In genomic region chr18:36378194-36378593, GRCh38 we compare ENCODE assay signal across 32 cellular contexts.
DNase-seq lines count a peak whose midpoint lies in the region; ATAC-seq and TF ChIP-seq lines count a peak whose summit lies in the region.
"Had no signal": no experiment of that assay in that cellular context is flagged by ENCODE, and none has a peak within 500 bp of the region (broad histone marks: within the 10 kb centered on the region; RNA-seq: fewer than 3 reads in every experiment).

No MANE protein-coding gene starts in this region.

- no peak for TF ChIP-seq CTCF in mesothelial cell of epicardium (IDR thresholded peaks at IDR 0.05; ENCODE audit: unreplicated experiment)
- no peak for TF ChIP-seq CTCF in right lobe of liver (IDR thresholded peaks at IDR 0.05)

- H3K9me3 ChIP-seq in right lobe of liver = no peaks in the 10 kb centered on the region
- H3K9me3 ChIP-seq: BLaER1 treated with 17β-estradiol and CSF1 and Interleukin-3, amounts not matched to agents 10 nM and 100 nM; breast epithelium; transverse colon had no signal

- no peaks in the 10 kb centered on the region for H3K36me3 ChIP-seq in right lobe of liver
- H3K36me3 ChIP-seq: BLaER1 treated with 17β-estradiol and CSF1 and Interleukin-3, amounts not matched to agents 10 nM and 100 nM; breast epithelium; transverse colon had no signal

- no peaks in the 10 kb centered on the region for H3K9me3 Mint-ChIP-seq in mesothelial cell of epicardium
- H3K9me3 Mint-ChIP-seq: activated CD4-positive, alpha-beta T cell treated with anti-CD3 and anti-CD28 coated beads, Interleukin-2, amount 10 ng/mL, durations not matched to agents 24 days and 14 days; activated naive CD8-positive, alpha-beta T cell treated with anti-CD3 and anti-CD28 coated beads for 36 hours had no signal

- no peak overlapping the region for H3K27ac ChIP-seq in right lobe of liver
- H3K27ac ChIP-seq: BLaER1 treated with 17β-estradiol and CSF1 and Interleukin-3, amounts not matched to agents 10 nM and 100 nM; breast epithelium; PC-9; transverse colon had no signal

- CTCF ChIA-PET in HEK293T (lab: Yijun Ruan, JAX) = interaction anchor here (0.7 kb wide), 1 partner anchor 1656 kb away, joined by 3 read pairs; no protein-coding TSS in a partner anchor

- no CpG with 5 or more reads among the region's 2 CpGs for WGBS in right lobe of liver (ENCODE audit: insufficient coverage, low coverage, low lambda C conversion rate, missing lambda C conversion rate)

- H3K4me1 Mint-ChIP-seq in mesothelial cell of epicardium = peaks cover 74% of the 10 kb centered on the region
- H3K4me1 Mint-ChIP-seq: activated CD4-positive, alpha-beta T cell treated with anti-CD3 and anti-CD28 coated beads, Interleukin-2, amount 10 ng/mL, durations not matched to agents 24 days and 14 days; activated naive CD8-positive, alpha-beta T cell treated with anti-CD3 and anti-CD28 coated beads for 36 hours; immature natural killer cell had no signal

- H3K36me3 Mint-ChIP-seq in mesothelial cell of epicardium = no peaks in the 10 kb centered on the region
- H3K36me3 Mint-ChIP-seq: activated naive CD8-positive, alpha-beta T cell treated with anti-CD3 and anti-CD28 coated beads for 36 hours had no signal

- peak overlapping the region; percentile 57 for H3K27ac Mint-ChIP-seq in mesothelial cell of epicardium
- H3K27ac Mint-ChIP-seq: activated CD4-positive, alpha-beta T cell treated with anti-CD3 and anti-CD28 coated beads, Interleukin-2, amount 10 ng/mL, durations not matched to agents 24 days and 14 days; activated naive CD8-positive, alpha-beta T cell treated with anti-CD3 and anti-CD28 coated beads for 36 hours; immature natural killer cell; progenitor cell of endocrine pancreas had no signal

- no peak for ATAC-seq in right lobe of liver
- ATAC-seq: left colon, Right ventricle myocardium inferior had no signal

- H3K4me3 ChIP-seq in right lobe of liver = no peak overlapping the region
- H3K4me3 ChIP-seq: BLaER1 treated with 17β-estradiol and CSF1 and Interleukin-3, amounts not matched to agents 10 nM and 100 nM; breast epithelium; PC-9; transverse colon had no signal

- intact Hi-C loops in right lobe of liver (cut with DNase I) = no loop called here

- no peaks in the 10 kb centered on the region for H3K27me3 Mint-ChIP-seq in mesothelial cell of epicardium (ENCODE audit: low read depth)

- H3K4me3 Mint-ChIP-seq in mesothelial cell of epicardium = no peak overlapping the region
- H3K4me3 Mint-ChIP-seq: activated CD4-positive, alpha-beta T cell treated with anti-CD3 and anti-CD28 coated beads, Interleukin-2, amount 10 ng/mL, durations not matched to agents 24 days and 14 days; activated naive CD8-positive, alpha-beta T cell treated with anti-CD3 and anti-CD28 coated beads for 36 hours; immature natural killer cell had no signal

- DNase-seq in D341Med (ENCODE audit: low spot score) = peak; percentile 85
- no peak for DNase-seq in HEK293T (ENCODE audit: extremely low spot score)
- peak; percentile 97 for DNase-seq in SK-N-DZ (ENCODE audit: low spot score)
- no peak for DNase-seq in mesothelial cell of epicardium (ENCODE audit: low spot score in 2 of 2, unreplicated experiment in 2 of 2)
- DNase-seq in right lobe of liver = no peak
- no peak for DNase-seq in NCI-H146 (lab: John Stamatoyannopoulos, UW)
- no peak for DNase-seq in SW480 (ENCODE audit: low spot score)
- DNase-seq in stimulated activated CD4-positive, alpha-beta T cell treated with anti-CD3 and anti-CD28 coated beads, Interleukin-12 subunit alpha, Interleukin-12 subunit beta, amount 100 ng/mL, for 4 hours = no peak
- DNase-seq: ACHN; activated CD4-positive, alpha-beta T cell treated with anti-CD3 and anti-CD28 coated beads, Interleukin-2, amount 10 ng/mL, durations not matched to agents 24 days and 14 days; activated gamma-delta T cell; activated naive CD8-positive, alpha-beta T cell treated with anti-CD3 and anti-CD28 coated beads for 36 hours; activated T-cell treated with anti-CD3 and anti-CD28 coated beads, Interleukin-2, amount 50 U/mL, for 1 hour; anterior cingulate cortex; DND-41; immature natural killer cell; KBM-7; left colon; NCI-H1092 treated with DMSO at 0.1 percent for 48 hours; NCI-H187; NCI-H510A; NK-92 treated with Interleukin-12 subunit alpha and Interleukin-12 subunit beta, amount 100 ng/mL, for 24 hours; nucleus accumbens; PC-9; stimulated activated CD4-positive, alpha-beta T cell treated with anti-CD3 and anti-CD28 coated beads, Interleukin-15, amount 100 ng/mL, for 24 hours; stimulated activated CD4-positive, alpha-beta T cell treated with anti-CD3 and anti-CD28 coated beads, Interleukin-4, amount 100 ng/mL, for 4 hours; T-helper 9 cell; transverse colon had no signal

- no peaks in the 10 kb centered on the region for H3K4me1 ChIP-seq in right lobe of liver
- H3K4me1 ChIP-seq: transverse colon had no signal

- TF ChIP-seq POLR2A in right lobe of liver (IDR thresholded peaks at IDR 0.05) = no peak

- no peaks in the 10 kb centered on the region for H3K27me3 ChIP-seq in right lobe of liver
- H3K27me3 ChIP-seq: breast epithelium, transverse colon had no signal

- POLR2A ChIA-PET in HEK293T (lab: Yijun Ruan, JAX) = no interaction called here

TF ChIP-seq in HEK293T, 16 proteins besides CTCF, POLR2A, EP300 and RAD21:
- TF ChIP-seq FOXM1 (IDR thresholded peaks at IDR 0.05; ENCODE audit: borderline replicate concordance) (no peak), FOXA1 (IDR thresholded peaks at IDR 0.05) (no peak), HDGF (IDR thresholded peaks at IDR 0.05; ENCODE audit: borderline replicate concordance) (no peak), PKNOX1 (IDR thresholded peaks at IDR 0.05) (peak; percentile 15; the same call in 1 of the 2 replicates), TARDBP (IDR thresholded peaks at IDR 0.05) (no peak)

Comparison
In these comparisons a context has a peak if more than half of its experiments do, and no peak if none do; other contexts are left out.
1. DNase-seq: peak in D341Med (single experiment) and SK-N-DZ (single experiment); none in HEK293T (single experiment), mesothelial cell of epicardium (0 of 2), right lobe of liver (0 of 3), NCI-H146 (single experiment), SW480 (single experiment) and stimulated activated CD4-positive, alpha-beta T cell treated with anti-CD3 and anti-CD28 coated beads, Interleukin-12 subunit alpha, Interleukin-12 subunit beta, amount 100 ng/mL, for 4 hours (single experiment).